ENCODE assay signal across 14 cellular contexts in the genomic region with DNA sequence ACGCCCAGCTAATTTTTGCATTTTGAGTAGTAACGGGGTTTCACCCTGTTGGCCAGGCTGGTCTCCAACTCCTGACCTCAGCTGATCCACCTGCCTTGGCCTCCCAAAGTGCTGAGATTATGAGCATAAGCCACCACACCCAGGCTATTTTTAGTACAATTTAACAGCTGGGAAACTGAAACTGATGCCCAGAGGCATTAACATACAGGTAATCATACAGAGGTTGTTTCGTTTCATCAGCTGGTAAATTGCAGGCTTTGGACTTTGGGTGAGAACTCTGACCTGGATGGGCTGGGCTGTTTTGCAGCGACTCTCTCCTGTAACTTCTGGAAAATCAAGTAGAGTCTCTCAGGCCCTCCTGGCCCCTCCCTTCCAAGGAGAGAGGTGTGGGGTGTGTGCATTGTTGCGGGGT. TPM values are rescaled to one million over a fixed set of nuclear protein-coding genes. Genes with fewer than 3 reads are reported as not detected.
"Had no signal": no experiment of that assay in that cellular context is flagged by ENCODE, and none has a peak within 500 bp of the region (broad histone marks: within the 10 kb centered on the region; RNA-seq: fewer than 3 reads in every experiment).

No MANE protein-coding gene starts in this region.

- H3K4me1 ChIP-seq: prostate gland had no signal

- H3K9me3 ChIP-seq: esophagus squamous epithelium, prostate gland, sigmoid colon, upper lobe of left lung had no signal

- DNase-seq: activated B cell treated with CpG ODN at 0.5 μM for 24 hours; activated CD4-positive, alpha-beta T cell treated with anti-CD3 and anti-CD28 coated beads, Interleukin-2, amount 10 ng/mL, durations not matched to agents 24 days and 14 days; activated naive CD4-positive, alpha-beta T cell treated with anti-CD3 and anti-CD28 coated beads for 36 hours; activated T-cell treated with anti-CD3 and anti-CD28 coated beads for 4 hours; esophagus squamous epithelium; foreskin fibroblast; occipital lobe; sigmoid colon; stimulated activated CD4-positive, alpha-beta T cell treated with anti-CD3 and anti-CD28 coated beads, Interleukin-12 subunit alpha, Interleukin-12 subunit beta, amount 100 ng/mL, for 4 hours; stimulated activated naive CD4-positive, alpha-beta T cell treated with Interleukin-2 at 50 U/mL for 16 hours had no signal

- ATAC-seq: activated T-helper 17 cell treated with anti-CD3 and anti-CD28 coated beads, Interleukin-2, amount 50 U/mL, for 72 hours had no signal

- H3K27ac ChIP-seq: esophagus squamous epithelium, prostate gland, sigmoid colon, upper lobe of left lung had no signal

- H3K4me3 ChIP-seq: esophagus squamous epithelium, prostate gland, sigmoid colon, upper lobe of left lung had no signal

- H3K36me3 ChIP-seq: esophagus squamous epithelium, prostate gland, sigmoid colon, upper lobe of left lung had no signal

- FAIRE-seq: astrocyte had no signal

RNA-seq across cellular contexts. Expression of gene ACHE, which starts 6.2 kb away (rescaled TPM):
- total RNA-seq: activated CD4-positive, alpha-beta T cell treated with anti-CD3 and anti-CD28 coated beads, Interleukin-2, amount 10 ng/mL, durations not matched to agents 24 days and 14 days; activated naive CD4-positive, alpha-beta T cell treated with anti-CD3 and anti-CD28 coated beads for 36 hours; activated T-helper 17 cell treated with anti-CD3 and anti-CD28 coated beads, Interleukin-2, amount 50 U/mL, for 72 hours had no signal

RNA-seq across cellular contexts. Expression of gene MUC3A, which starts 47.4 kb away (rescaled TPM):
- total RNA-seq: activated B cell treated with CpG ODN at 0.5 μM for 24 hours; activated CD4-positive, alpha-beta T cell treated with anti-CD3 and anti-CD28 coated beads, Interleukin-2, amount 10 ng/mL, durations not matched to agents 24 days and 14 days; activated naive CD4-positive, alpha-beta T cell treated with anti-CD3 and anti-CD28 coated beads for 36 hours had no signal
